In genomic region chr9:87750726-87751125, GRCh38 we compare ENCODE assay signal across 25 cellular contexts. TPM values are rescaled to one million over a fixed set of nuclear protein-coding genes. Genes with fewer than 3 reads are reported as not detected.
A peak's percentile ranks its signal among the peaks of the same experiment; 100 is the strongest.
DNase-seq lines count a peak whose midpoint lies in the region; ATAC-seq, FAIRE-seq and TF ChIP-seq lines count a peak whose summit lies in the region.
"Had no signal": no experiment of that assay in that cellular context is flagged by ENCODE, and none has a peak within 500 bp of the region (broad histone marks: within the 10 kb centered on the region; RNA-seq: fewer than 3 reads in every experiment).

No MANE protein-coding gene starts in this region.

- CTCF ChIA-PET in HepG2 (lab: Yijun Ruan, JAX; ENCODE audit: low intra/inter-chr PET ratio, low total read pairs): no interaction called here

- BruUV-seq in HepG2 (replicated peaks; lab: Mats Ljungman, UMichigan): no TSS peak

- POLR2A ChIA-PET in HepG2 (lab: Yijun Ruan, JAX): no interaction called here

- peak overlapping the region; percentile 9 for H2BK12ac ChIP-seq in trophoblast cell (ENCODE audit: low read length)

- H3K4me3 ChIP-seq in liver (ENCODE audit: low read depth in 1 of 3, low read length in 3 of 3): no peak overlapping the region
- H3K4me3 ChIP-seq in HepG2 (replicated peaks in 1 of 3; ENCODE audit: insufficient read depth in 1 of 3, low read depth in 2 of 3, low read length in 3 of 3): no peak overlapping the region
- H3K4me3 ChIP-seq in trophoblast cell (ENCODE audit: low read depth, low read length): no peak overlapping the region
- H3K4me3 ChIP-seq: BLaER1, GM12878 had no signal

- H3K18ac ChIP-seq in trophoblast cell (ENCODE audit: low read length): no peak overlapping the region

- H3K27ac ChIP-seq in liver (ENCODE audit: low read depth in 1 of 2, low read length in 2 of 2): peak overlapping the region; percentile 58 to 81
- no peak overlapping the region for H3K27ac ChIP-seq in HepG2 (ENCODE audit: extremely low read length, insufficient read depth, low read length)
- H3K27ac ChIP-seq in trophoblast cell (ENCODE audit: low read depth, low read length): no peak overlapping the region
- H3K27ac ChIP-seq: BLaER1 had no signal

- H3K79me2 ChIP-seq in HepG2 (ENCODE audit: insufficient read depth, low read length) (no peaks in the 10 kb centered on the region), trophoblast cell (ENCODE audit: control insufficient read depth, insufficient read depth, low read length, poor library complexity) (no peaks in the 10 kb centered on the region)

- ATAC-seq in HepG2 (no peak), left lobe of liver (peak; percentile 12)
- ATAC-seq: GM12878 had no signal

- DNase-seq in HepG2 (ENCODE audit: low spot score) (no peak), left lobe of liver (ENCODE audit: low spot score) (peak; percentile 52), trophoblast cell (no peak), SHP77 (lab: John Stamatoyannopoulos, UW) (no peak)
- DNase-seq in activated T-cell treated with anti-CD3 and anti-CD28 coated beads, Interleukin-2, amount 50 U/mL, for 48 hours: no peak
- DNase-seq: 8988T; BE2C; C1 segment of cervical spinal cord; CD4-positive, alpha-beta memory T cell; CD4-positive, CD25-positive, alpha-beta regulatory T cell; CD8-positive, alpha-beta memory T cell; COR-L47; DMS153; DMS53; DMS79; DND-41; EL; GDM1 had no signal

- intact Hi-C loops in HepG2 (cut with micrococcal nuclease; ENCODE audit: unreplicated experiment): no loop called here

- no peak overlapping the region for H3K9ac ChIP-seq in liver (ENCODE audit: low read depth in 1 of 2, low read length in 2 of 2)
- H3K9ac ChIP-seq in HepG2 (ENCODE audit: insufficient read depth, low read depth, low read length): no peak overlapping the region
- H3K9ac ChIP-seq in trophoblast cell (ENCODE audit: low read length): no peak overlapping the region
- H3K9ac ChIP-seq: BLaER1 had no signal

- no peaks in the 10 kb centered on the region for H4K20me1 ChIP-seq in HepG2 (ENCODE audit: insufficient read depth, low read length)
- H4K20me1 ChIP-seq: BLaER1 had no signal

- TF ChIP-seq EP300 in HepG2 (IDR thresholded peaks at IDR 0.05; ENCODE audit: low read depth in 2 of 2, low read length in 2 of 2) (no peak), HepG2 (CRISPR knock-in tag; IDR thresholded peaks at IDR 0.05; ENCODE audit: borderline replicate concordance) (no peak)

- H3K14ac ChIP-seq in trophoblast cell (ENCODE audit: low read length): no peak overlapping the region

- TF ChIP-seq POLR2A in HepG2 (IDR thresholded peaks at IDR 0.05; ENCODE audit: insufficient read depth in 1 of 2, low read depth in 2 of 2, low read length in 2 of 2): no peak

- no peak overlapping the region for H4K12ac ChIP-seq in trophoblast cell (ENCODE audit: low read depth, low read length)

- H2AK5ac ChIP-seq in trophoblast cell (ENCODE audit: low read length): no peak overlapping the region

- no peak overlapping the region for H4K8ac ChIP-seq in trophoblast cell (ENCODE audit: low read depth, low read length)

- H3K23ac ChIP-seq in trophoblast cell (ENCODE audit: low read length): no peak overlapping the region

- no peak overlapping the region for H2BK5ac ChIP-seq in trophoblast cell (ENCODE audit: low read depth, low read length, poor library complexity)

- no peak overlapping the region for H2BK120ac ChIP-seq in trophoblast cell (ENCODE audit: insufficient read depth, low read length, poor library complexity)

- H3K4me1 ChIP-seq in liver (ENCODE audit: control insufficient read depth in 4 of 4, insufficient read depth in 4 of 4, low read length in 3 of 4) (peaks cover 15 to 24% (median 15%) of the 10 kb centered on the region in 4 donors), HepG2 (ENCODE audit: insufficient read depth, low read length) (peaks cover 5% of the 10 kb centered on the region; the same call in 1 of the 2 replicates), trophoblast cell (ENCODE audit: control insufficient read depth in 1 of 2, insufficient read depth in 2 of 2, low read length in 2 of 2) (peaks cover 0 to 2% of the 10 kb centered on the region in 2 experiments)
- H3K4me1 ChIP-seq: BE2C, BLaER1 had no signal

- H3K9me3 ChIP-seq in liver (ENCODE audit: control insufficient read depth in 4 of 4, low read length in 3 of 4): peaks cover 0 to 4% (median 1%) of the 10 kb centered on the region in 4 donors
- H3K9me3 ChIP-seq in HepG2 (ENCODE audit: low read length): peaks cover 6% of the 10 kb centered on the region; the same call in 1 of the 2 replicates
- H3K9me3 ChIP-seq in trophoblast cell (ENCODE audit: insufficient read depth, low read depth, low read length): peaks cover 1% of the 10 kb centered on the region
- H3K9me3 ChIP-seq: BE2C had no signal

- H3K4ac ChIP-seq in trophoblast cell (ENCODE audit: low read depth, low read length): no peak overlapping the region

- no peak overlapping the region for H3K4me2 ChIP-seq in HepG2 (ENCODE audit: low read depth, low read length)
- no peak overlapping the region for H3K4me2 ChIP-seq in trophoblast cell (ENCODE audit: low read length)
- H3K4me2 ChIP-seq: BLaER1 had no signal

- no peaks in the 10 kb centered on the region for H3K36me3 ChIP-seq in liver (ENCODE audit: control insufficient read depth in 4 of 4, insufficient read depth in 3 of 4, low read depth in 1 of 4, low read length in 3 of 4)
- no peaks in the 10 kb centered on the region for H3K36me3 ChIP-seq in HepG2 (replicated peaks in 1 of 2; ENCODE audit: control insufficient read depth in 1 of 2, insufficient read depth in 2 of 2, low read length in 2 of 2)
- H3K36me3 ChIP-seq in trophoblast cell (ENCODE audit: control insufficient read depth in 1 of 2, insufficient read depth in 2 of 2, low read length in 2 of 2): no peaks in the 10 kb centered on the region
- H3K36me3 ChIP-seq: BE2C, BLaER1 had no signal

- no peaks in the 10 kb centered on the region for H3K79me1 ChIP-seq in trophoblast cell (ENCODE audit: low read length)

- H3K27me3 ChIP-seq in liver (ENCODE audit: control insufficient read depth in 4 of 4, insufficient read depth in 4 of 4, low read length in 3 of 4) (no peaks in the 10 kb centered on the region), HepG2 (ENCODE audit: control insufficient read depth in 1 of 2, insufficient read depth in 2 of 2, low read length in 2 of 2) (no peaks in the 10 kb centered on the region), trophoblast cell (ENCODE audit: insufficient read depth, low read length) (no peaks in the 10 kb centered on the region)
- H3K27me3 ChIP-seq: BLaER1 had no signal

- 39% methylated on average over 2 of the region's 2 CpGs for WGBS in liver
- 23% methylated on average over 2 of the region's 2 CpGs for WGBS in HepG2 (ENCODE audit: low lambda C conversion rate)
- WGBS in trophoblast cell (ENCODE audit: extremely low coverage, insufficient coverage, insufficient read length): no CpG with 5 or more reads among the region's 2 CpGs

- no peak for TF ChIP-seq CTCF in liver (IDR thresholded peaks at IDR 0.05; ENCODE audit: low read depth, low read length, missing input control)
- TF ChIP-seq CTCF in HepG2 (CRISPR knock-in tag; IDR thresholded peaks at IDR 0.05): no peak

- H2AFZ ChIP-seq in HepG2 (ENCODE audit: low read length): no peak overlapping the region
- no peak overlapping the region for H2AFZ ChIP-seq in trophoblast cell (ENCODE audit: insufficient read depth, low read length, poor library complexity)

- FAIRE-seq in HepG2 (lab: Jason Lieb, UNC): no peak
- FAIRE-seq: A204.1, GM12878, GM12892, GM18507, GM19239 had no signal

- in situ Hi-C loops in HepG2 (cut with HindIII; ENCODE audit: extremely low pct_ligation_motif_present, low pct_unique_long_range_greater_than_20kb): no loop called here

- TF ChIP-seq RAD21 in liver (IDR thresholded peaks at IDR 0.05): no peak
- no peak for TF ChIP-seq RAD21 in HepG2 (CRISPR knock-in tag; IDR thresholded peaks at IDR 0.05)

- H4K91ac ChIP-seq in trophoblast cell (ENCODE audit: low read depth, low read length): no peak overlapping the region

TF ChIP-seq in liver, 16 proteins besides CTCF, POLR2A, EP300 and RAD21 (continues in another document):
- TF ChIP-seq MAX (IDR thresholded peaks at IDR 0.05) (no peak), TAF1 (conservative IDR thresholded peaks at IDR 0.05) (no peak), FOXA2 (IDR thresholded peaks at IDR 0.05) (no peak)

TF ChIP-seq in HepG2, 621 proteins besides CTCF, POLR2A, EP300 and RAD21 (continues in another document):
- TF ChIP-seq EED (CRISPR knock-in tag; IDR thresholded peaks at IDR 0.05): no peak
- TF ChIP-seq JARID2 (CRISPR knock-in tag; IDR thresholded peaks at IDR 0.05; ENCODE audit: insufficient replicate concordance): no peak
- TF ChIP-seq HIVEP1 (CRISPR knock-in tag; IDR thresholded peaks at IDR 0.05): no peak
- TF ChIP-seq TBP (CRISPR knock-in tag; IDR thresholded peaks at IDR 0.05): no peak
- no peak for TF ChIP-seq SAP130 (CRISPR knock-in tag; IDR thresholded peaks at IDR 0.05; ENCODE audit: low read depth)
- no peak for TF ChIP-seq NFIC (IDR thresholded peaks at IDR 0.05; ENCODE audit: low read length)
- no peak for TF ChIP-seq ASH2L (IDR thresholded peaks at IDR 0.05; ENCODE audit: insufficient read length, low read depth, low read length)

RNA-seq across cellular contexts. Expression of gene CTSL, which starts 24.8 kb away (rescaled TPM):
- total RNA-seq in liver (100 to 1,000 TPM; 156 to 193 TPM), HepG2 (2016; rRNA removed; fragmentation: Illumina TruSeq; extraction: Trizol) (40.0 and 78.1 TPM in 2 replicates), left lobe of liver (152 TPM)
- polyA plus RNA-seq in liver (100 to 1,000 TPM; 167 to 210 TPM), HepG2 (2011; rRNA removed) (83.8 and 113 TPM in 2 replicates)
- total RNA-seq in HepG2 (2016; cell fraction: cytosol; rRNA removed; fragmentation: Illumina TruSeq; extraction: Trizol; ENCODE audit: low read depth): 3.8 and 5.8 TPM in 2 replicates
- 40.5 and 78.7 TPM in 2 replicates for total RNA-seq in HepG2 (2016; cell fraction: insoluble cytoplasmic fraction; rRNA removed; fragmentation: Illumina TruSeq; extraction: Trizol)
- 8.0 and 8.5 TPM in 2 replicates for total RNA-seq in HepG2 (2016; cell fraction: membrane; rRNA removed; fragmentation: Illumina TruSeq; extraction: Trizol)
- 52.9 and 63.4 TPM in 2 replicates for total RNA-seq in HepG2 (2016; cell fraction: nucleus; rRNA removed; fragmentation: Illumina TruSeq; extraction: Trizol)
- 73.7 and 84.1 TPM in 2 replicates for polyA plus RNA-seq in HepG2 (2011; cell fraction: cytosol; rRNA removed)
- 20.1 and 27.7 TPM in 2 replicates for polyA plus RNA-seq in HepG2 (2011; cell fraction: nucleus; rRNA removed)
- polyA plus RNA-seq in HepG2 (2012): 48.9 and 56.9 TPM in 2 replicates
- polyA plus RNA-seq in HepG2 (2016; cell fraction: cytosol; fragmentation: Illumina TruSeq; extraction: Trizol; ENCODE audit: low read depth): 4.8 and 5.2 TPM in 2 replicates
- polyA plus RNA-seq in HepG2 (2016; cell fraction: insoluble cytoplasmic fraction; fragmentation: Illumina TruSeq; extraction: Trizol; ENCODE audit: low read depth): 36.0 and 42.5 TPM in 2 replicates
- polyA plus RNA-seq in HepG2 (2016; cell fraction: membrane; fragmentation: Illumina TruSeq; extraction: Trizol; ENCODE audit: low read depth): 5.3 and 5.5 TPM in 2 replicates
- polyA plus RNA-seq in HepG2 (2016; cell fraction: nucleus; fragmentation: Illumina TruSeq; extraction: Trizol; ENCODE audit: insufficient read depth, low read depth): 85.9 and 86.3 TPM in 2 replicates
- polyA minus RNA-seq in HepG2 (2011; rRNA and poly(A)+ RNA removed; ENCODE audit: low replicate concordance): 18.9 and 34.3 TPM in 2 replicates
- 21.2 and 31.1 TPM in 2 replicates for polyA minus RNA-seq in HepG2 (2011; cell fraction: cytosol; rRNA and poly(A)+ RNA removed)
- 11.2 and 15.9 TPM in 2 replicates for polyA minus RNA-seq in HepG2 (2011; cell fraction: nucleus; rRNA and poly(A)+ RNA removed)
- polyA plus RNA-seq in trophoblast cell (2013): 578 and 615 TPM in 2 replicates

Comparison
In these comparisons a context has a peak if more than half of its experiments do, and no peak if none do; other contexts are left out.
1. H3K27ac ChIP-seq: peak in liver (2 of 2); none in HepG2 (single experiment) and trophoblast cell (single experiment).